In the genomic region with DNA sequence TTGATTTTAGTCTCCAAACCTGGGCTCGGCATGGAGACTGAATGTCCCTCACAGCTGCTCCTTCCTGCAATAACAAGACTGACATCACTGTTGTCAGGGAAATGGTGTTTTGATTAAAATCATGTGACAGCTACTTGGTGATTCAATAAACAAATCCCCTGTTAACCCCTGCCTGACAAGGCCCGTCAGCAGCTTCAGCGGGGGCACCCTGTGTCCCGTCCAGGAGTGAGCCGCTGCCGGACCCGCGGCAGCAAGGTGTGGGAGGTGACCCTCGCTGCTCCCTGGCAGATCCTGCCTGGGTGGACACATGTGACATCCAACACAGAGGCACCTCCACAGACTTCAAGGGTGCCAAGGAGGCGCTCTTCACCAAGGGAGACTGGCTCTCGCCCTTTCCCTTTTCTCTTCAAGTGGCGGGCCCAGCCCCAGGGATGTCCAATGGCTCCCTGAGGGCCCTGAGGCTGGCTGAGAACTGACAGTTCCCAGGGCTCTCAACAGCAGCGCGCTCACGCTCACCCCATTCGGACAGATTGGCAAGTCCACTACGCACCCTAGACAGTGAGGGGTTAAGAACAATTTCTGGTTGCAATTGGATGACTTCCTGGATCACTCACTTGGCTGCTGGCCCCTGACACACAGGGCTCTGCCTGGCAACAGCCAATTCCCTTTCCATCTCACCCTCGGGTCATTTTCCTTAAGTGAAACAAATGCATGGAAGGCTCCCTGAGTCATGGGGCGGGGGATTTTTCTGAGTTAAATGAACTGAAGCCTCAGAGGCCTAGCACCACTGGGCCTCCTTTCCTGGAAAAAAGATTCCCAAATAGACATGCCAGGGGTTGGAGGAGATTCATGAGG, we compare ENCODE assay signal across 9 cellular contexts. TPM values are rescaled to one million over a fixed set of nuclear protein-coding genes. Genes with fewer than 3 reads are reported as not detected.
DNase-seq lines count a peak whose midpoint lies in the region; ATAC-seq and TF ChIP-seq lines count a peak whose summit lies in the region.
"Had no signal": no experiment of that assay in that cellular context is flagged by ENCODE, and none has a peak within 500 bp of the region (broad histone marks: within the 10 kb centered on the region; RNA-seq: fewer than 3 reads in every experiment).

No MANE protein-coding gene starts in this region.

- H3K36me3 Mint-ChIP-seq in CD8-positive, alpha-beta T cell = peaks cover 27% of the 10 kb centered on the region
- peaks cover 6% of the 10 kb centered on the region for H3K36me3 Mint-ChIP-seq in progenitor cell of endocrine pancreas (ENCODE audit: insufficient read depth)

- peak overlapping the region; percentile 28 for H3K27ac Mint-ChIP-seq in CD8-positive, alpha-beta T cell
- peak overlapping the region; percentile 95 for H3K27ac Mint-ChIP-seq in progenitor cell of endocrine pancreas

- H3K9me3 Mint-ChIP-seq in CD8-positive, alpha-beta T cell = no peaks in the 10 kb centered on the region
- no peaks in the 10 kb centered on the region for H3K9me3 Mint-ChIP-seq in progenitor cell of endocrine pancreas (ENCODE audit: low read depth)

- POLR2A ChIA-PET in CD8-positive, alpha-beta T cell (lab: Charles Lee) = no interaction called here

- no peaks in the 10 kb centered on the region for H3K9me3 ChIP-seq in CD8-positive, alpha-beta T cell (ENCODE audit: low read length)
- H3K9me3 ChIP-seq: neutrophil had no signal

- H3K27ac ChIP-seq in CD8-positive, alpha-beta T cell (ENCODE audit: low read depth, low read length) = no peak overlapping the region
- H3K27ac ChIP-seq: neutrophil had no signal

- H3K4me3 Mint-ChIP-seq in CD8-positive, alpha-beta T cell = no peak overlapping the region
- H3K4me3 Mint-ChIP-seq in progenitor cell of endocrine pancreas (ENCODE audit: low read depth) = no peak overlapping the region

- H3K4me1 Mint-ChIP-seq in CD8-positive, alpha-beta T cell (ENCODE audit: low read depth) = peaks cover 8% of the 10 kb centered on the region
- peaks cover 27% of the 10 kb centered on the region for H3K4me1 Mint-ChIP-seq in progenitor cell of endocrine pancreas (ENCODE audit: low read depth)

- no peaks in the 10 kb centered on the region for H3K27me3 ChIP-seq in CD8-positive, alpha-beta T cell (ENCODE audit: insufficient read depth, low read length)
- H3K27me3 ChIP-seq: neutrophil had no signal

- no peak for TF ChIP-seq CTCF in CD8-positive, alpha-beta T cell (IDR thresholded peaks at IDR 0.05)
- no peak for TF ChIP-seq CTCF in progenitor cell of endocrine pancreas (IDR thresholded peaks at IDR 0.05; ENCODE audit: unreplicated experiment)

- no peaks in the 10 kb centered on the region for H3K27me3 Mint-ChIP-seq in CD8-positive, alpha-beta T cell (ENCODE audit: low read depth)
- no peaks in the 10 kb centered on the region for H3K27me3 Mint-ChIP-seq in progenitor cell of endocrine pancreas

- intact Hi-C loops in CD8-positive, alpha-beta T cell (cut with DNase I, micrococcal nuclease) = no loop called here
- intact Hi-C loops in left cardiac atrium (cut with DNase I) = no loop called here

- no peaks in the 10 kb centered on the region for H3K4me1 ChIP-seq in CD8-positive, alpha-beta T cell (ENCODE audit: insufficient read depth, low read length)

- H3K36me3 ChIP-seq in CD8-positive, alpha-beta T cell (ENCODE audit: insufficient read depth, low read length) = peaks cover 3% of the 10 kb centered on the region

- CTCF ChIA-PET in CD8-positive, alpha-beta T cell (lab: Charles Lee) = no interaction called here

- H3K4me3 ChIP-seq in CD8-positive, alpha-beta T cell (ENCODE audit: low read depth, low read length) = no peak overlapping the region

- DNase-seq in CD8-positive, alpha-beta T cell = no peak
- DNase-seq in NCI-H1694 treated with DMSO at 0.1 percent for 48 hours (lab: John Stamatoyannopoulos, UW) (peak; percentile 57), anterior cingulate cortex (lab: John Stamatoyannopoulos, UW) (peak in 55 of 58 donors; percentile 45 to 92 (median 82)), left cardiac atrium (peak; percentile 88), progenitor cell of endocrine pancreas (ENCODE audit: low spot score, unreplicated experiment) (no peak), DMS114 treated with DMSO at 0.1 percent for 48 hours (lab: John Stamatoyannopoulos, UW; ENCODE audit: unreplicated experiment) (no peak)

- ATAC-seq in CD8-positive, alpha-beta T cell = no peak
- ATAC-seq in left cardiac atrium = peak; percentile 75 to 78
- no peak for ATAC-seq in GM21619 (IDR thresholded peaks at IDR 0.05; ENCODE audit: unreplicated experiment)
- no peak for ATAC-seq in HG02763 (IDR thresholded peaks at IDR 0.05; ENCODE audit: unreplicated experiment)

RNA-seq across cellular contexts. Expression of a gene that starts 30.7 kb away (rescaled TPM):
- total RNA-seq in CD8-positive, alpha-beta T cell = 10 to 100 TPM; 47.4 to 53.8 TPM
- 10 to 100 TPM; 30.3 to 37.2 TPM for total RNA-seq in left cardiac atrium
- total RNA-seq in progenitor cell of endocrine pancreas = 91.7 and 92.6 TPM in 2 replicates

Comparison
In these comparisons a context has a peak if more than half of its experiments do, and no peak if none do; other contexts are left out.
1. ATAC-seq: peak in left cardiac atrium (2 of 2); none in CD8-positive, alpha-beta T cell (single experiment), GM21619 (single experiment) and HG02763 (single experiment).
2. DNase-seq: peak in NCI-H1694 treated with DMSO at 0.1 percent for 48 hours (single experiment), anterior cingulate cortex (55 of 58) and left cardiac atrium (single experiment); none in CD8-positive, alpha-beta T cell (0 of 7), progenitor cell of endocrine pancreas (single experiment) and DMS114 treated with DMSO at 0.1 percent for 48 hours (single experiment).